24 cellular contexts compared by ENCODE assay signal in genomic region chr7:158536871-158537865, GRCh38. TPM values are rescaled to one million over a fixed set of nuclear protein-coding genes. Genes with fewer than 3 reads are reported as not detected.
DNase-seq lines count a peak whose midpoint lies in the region; ATAC-seq, FAIRE-seq and TF ChIP-seq lines count a peak whose summit lies in the region.
"Had no signal": no experiment of that assay in that cellular context is flagged by ENCODE, and none has a peak within 500 bp of the region (broad histone marks: within the 10 kb centered on the region; RNA-seq: fewer than 3 reads in every experiment).

No MANE protein-coding gene starts in this region.

- H4K20me1 ChIP-seq in astrocyte (ENCODE audit: insufficient read depth, low read length), result no peaks in the 10 kb centered on the region
- no peaks in the 10 kb centered on the region for H4K20me1 ChIP-seq in mammary epithelial cell (ENCODE audit: insufficient read depth, low read length)

- H3K4me3 ChIP-seq in NB4 (ENCODE audit: low read depth, low read length) (peak overlapping the region; percentile 42), astrocyte (ENCODE audit: insufficient read depth, low read depth, low read length) (no peak overlapping the region), right lobe of liver (no peak overlapping the region), mammary epithelial cell (replicated peaks in 1 of 3; ENCODE audit: insufficient read depth in 1 of 3, low read depth in 2 of 3, low read length in 3 of 3) (no peak overlapping the region)
- H3K4me3 ChIP-seq: body of pancreas, heart left ventricle, suprapubic skin had no signal

- in situ Hi-C loops in mammary epithelial cell (cut with MboI; ENCODE audit: low sequenced_read_pairs in 2 of 2), result no loop called here

- H3K27ac ChIP-seq in astrocyte (ENCODE audit: low read depth, low read length) (no peak overlapping the region), right lobe of liver (no peak overlapping the region), mammary epithelial cell (ENCODE audit: insufficient read depth, low read depth, low read length) (no peak overlapping the region)
- H3K27ac ChIP-seq: body of pancreas, C4-2B, epithelial cell of prostate, heart left ventricle, suprapubic skin had no signal

- H3K9me3 Mint-ChIP-seq in astrocyte (ENCODE audit: unreplicated experiment), result peaks cover 17% of the 10 kb centered on the region
- H3K9me3 Mint-ChIP-seq in activated CD4-positive, alpha-beta T cell treated with anti-CD3 and anti-CD28 coated beads, Interleukin-2, amount 10 ng/mL, durations not matched to agents 7 days and 5 days, result no peaks in the 10 kb centered on the region

- H3K27ac Mint-ChIP-seq in astrocyte (ENCODE audit: unreplicated experiment), result peak overlapping the region; percentile 24
- H3K27ac Mint-ChIP-seq in activated CD4-positive, alpha-beta T cell treated with anti-CD3 and anti-CD28 coated beads, Interleukin-2, amount 10 ng/mL, durations not matched to agents 7 days and 5 days, result no peak overlapping the region
- H3K27ac Mint-ChIP-seq: activated CD8-positive, alpha-beta T cell treated with anti-CD3 and anti-CD28 coated beads, Interleukin-2, amount 10 ng/mL, durations not matched to agents 7 days and 5 days; stimulated activated naive B cell treated with anti-CD40 and anti-IgM and Interleukin-4, amounts not matched to agents 10 μg/mL and 1 μg/mL and 100 μg/mL, for 72 hours had no signal

- H3K27me3 Mint-ChIP-seq in astrocyte (ENCODE audit: low read depth, unreplicated experiment), result peaks cover 16% of the 10 kb centered on the region
- H3K27me3 Mint-ChIP-seq in activated CD4-positive, alpha-beta T cell treated with anti-CD3 and anti-CD28 coated beads, Interleukin-2, amount 10 ng/mL, durations not matched to agents 7 days and 5 days, result no peaks in the 10 kb centered on the region

- FAIRE-seq in astrocyte (lab: Jason Lieb, UNC), result no peak
- FAIRE-seq: GM12891, small intestine, urothelium cell line had no signal

- no peak overlapping the region for H2AFZ ChIP-seq in astrocyte (ENCODE audit: low read depth, low read length)
- H2AFZ ChIP-seq in mammary epithelial cell (ENCODE audit: low read depth, low read length), result no peak overlapping the region

- no peak overlapping the region for H3K9ac ChIP-seq in astrocyte (ENCODE audit: low read length)
- no peak overlapping the region for H3K9ac ChIP-seq in mammary epithelial cell (ENCODE audit: insufficient read depth, low read length)

- CTCF ChIA-PET in activated CD4-positive, alpha-beta T cell treated with anti-CD3 and anti-CD28 coated beads, Interleukin-2, amount 10 ng/mL, durations not matched to agents 7 days and 5 days (lab: Charles Lee), result no interaction called here
- CTCF ChIA-PET in mammary epithelial cell (lab: Charles Lee; ENCODE audit: low non-redundant PET), result no interaction called here

- no peaks in the 10 kb centered on the region for H3K4me1 Mint-ChIP-seq in astrocyte (ENCODE audit: low read depth, unreplicated experiment)
- H3K4me1 Mint-ChIP-seq in activated CD4-positive, alpha-beta T cell treated with anti-CD3 and anti-CD28 coated beads, Interleukin-2, amount 10 ng/mL, durations not matched to agents 7 days and 5 days, result peaks cover 1% of the 10 kb centered on the region

- H3K4me1 ChIP-seq in astrocyte (ENCODE audit: insufficient read depth, low read length), result no peaks in the 10 kb centered on the region
- H3K4me1 ChIP-seq in right lobe of liver, result no peaks in the 10 kb centered on the region
- H3K4me1 ChIP-seq in mammary epithelial cell (ENCODE audit: insufficient read depth, low read length), result no peaks in the 10 kb centered on the region
- H3K4me1 ChIP-seq: suprapubic skin had no signal

- H3K79me2 ChIP-seq in astrocyte (ENCODE audit: insufficient read depth, low read length) (no peaks in the 10 kb centered on the region), mammary epithelial cell (ENCODE audit: insufficient read depth, low read length) (no peaks in the 10 kb centered on the region)

- H3K4me3 Mint-ChIP-seq in astrocyte (ENCODE audit: unreplicated experiment), result no peak overlapping the region
- H3K4me3 Mint-ChIP-seq in activated CD4-positive, alpha-beta T cell treated with anti-CD3 and anti-CD28 coated beads, Interleukin-2, amount 10 ng/mL, durations not matched to agents 7 days and 5 days, result no peak overlapping the region
- H3K4me3 Mint-ChIP-seq: activated CD8-positive, alpha-beta T cell treated with anti-CD3 and anti-CD28 coated beads, Interleukin-2, amount 10 ng/mL, durations not matched to agents 7 days and 5 days; naive thymus-derived CD8-positive, alpha-beta T cell; stimulated activated naive B cell treated with anti-CD40 and anti-IgM and Interleukin-4, amounts not matched to agents 10 μg/mL and 1 μg/mL and 100 μg/mL, for 72 hours had no signal

- POLR2A ChIA-PET in activated CD4-positive, alpha-beta T cell treated with anti-CD3 and anti-CD28 coated beads, Interleukin-2, amount 10 ng/mL, durations not matched to agents 7 days and 5 days (lab: Charles Lee), result no interaction called here

- dilution Hi-C loops in mammary epithelial cell (cut with HindIII; ENCODE audit: low sequenced_read_pairs), result no loop called here

- peak; percentile 65 to 88 (median 80) for ATAC-seq in right lobe of liver
- ATAC-seq in HG02884 (IDR thresholded peaks at IDR 0.05; ENCODE audit: unreplicated experiment), result no peak
- ATAC-seq: activated CD8-positive, alpha-beta T cell treated with anti-CD3 and anti-CD28 coated beads, Interleukin-2, amount 10 ng/mL, durations not matched to agents 7 days and 5 days; body of pancreas; HCT116; naive thymus-derived CD8-positive, alpha-beta T cell; stimulated activated naive B cell treated with anti-CD40 and anti-IgM and Interleukin-4, amounts not matched to agents 10 μg/mL and 1 μg/mL and 100 μg/mL, for 72 hours had no signal

- H3K36me3 ChIP-seq in astrocyte (ENCODE audit: insufficient read depth, low read length), result no peaks in the 10 kb centered on the region
- no peaks in the 10 kb centered on the region for H3K36me3 ChIP-seq in right lobe of liver
- H3K36me3 ChIP-seq in mammary epithelial cell (ENCODE audit: insufficient read depth, low read length), result no peaks in the 10 kb centered on the region
- H3K36me3 ChIP-seq: heart left ventricle, suprapubic skin had no signal

- H3K4me2 ChIP-seq in astrocyte (ENCODE audit: low read length), result no peak overlapping the region
- no peak overlapping the region for H3K4me2 ChIP-seq in mammary epithelial cell (ENCODE audit: insufficient read depth, low read depth, low read length)

- BruUV-seq in mammary epithelial cell (replicated peaks; lab: Mats Ljungman, UMichigan), result no TSS peak

- H3K36me3 Mint-ChIP-seq in astrocyte (ENCODE audit: low read depth, unreplicated experiment), result no peaks in the 10 kb centered on the region
- no peaks in the 10 kb centered on the region for H3K36me3 Mint-ChIP-seq in activated CD4-positive, alpha-beta T cell treated with anti-CD3 and anti-CD28 coated beads, Interleukin-2, amount 10 ng/mL, durations not matched to agents 7 days and 5 days (ENCODE audit: low read depth)
- H3K36me3 Mint-ChIP-seq: naive thymus-derived CD8-positive, alpha-beta T cell; stimulated activated naive B cell treated with anti-CD40 and anti-IgM and Interleukin-4, amounts not matched to agents 10 μg/mL and 1 μg/mL and 100 μg/mL, for 72 hours had no signal

- TF ChIP-seq CTCF in NB4 (IDR thresholded peaks at IDR 0.05; ENCODE audit: low read depth, low read length) (no peak), astrocyte (IDR thresholded peaks at IDR 0.05; ENCODE audit: insufficient read depth, low read depth, low read length) (no peak), right lobe of liver (IDR thresholded peaks at IDR 0.05) (no peak), mammary epithelial cell (conservative IDR thresholded peaks at IDR 0.05 in 1 of 2, IDR thresholded peaks at IDR 0.05 in 1 of 2; ENCODE audit: extremely low read depth in 1 of 2, insufficient read depth in 1 of 2, low read depth in 1 of 2, low read length in 2 of 2) (no peak)

- TF ChIP-seq POLR2A in NB4 (IDR thresholded peaks at IDR 0.05; ENCODE audit: extremely low read depth, insufficient read length), result peak; percentile 14
- no peak for TF ChIP-seq POLR2A in right lobe of liver (IDR thresholded peaks at IDR 0.05)

- 47% methylated on average over 10 of the region's 20 CpGs for WGBS in right lobe of liver (ENCODE audit: insufficient coverage, low coverage, low lambda C conversion rate, missing lambda C conversion rate)
- WGBS in mammary epithelial cell (ENCODE audit: low coverage, missing lambda C conversion rate), result 66% methylated on average over 17 of the region's 20 CpGs

- intact Hi-C loops in right lobe of liver (cut with DNase I) (no loop called here), mammary epithelial cell (cut with micrococcal nuclease) (no loop called here)

- H3K27me3 ChIP-seq in astrocyte (ENCODE audit: insufficient read depth, low read length) (no peaks in the 10 kb centered on the region), right lobe of liver (no peaks in the 10 kb centered on the region), mammary epithelial cell (ENCODE audit: insufficient read depth, low read length) (no peaks in the 10 kb centered on the region)
- H3K27me3 ChIP-seq: body of pancreas had no signal

- DNase-seq in GDM1 (lab: John Stamatoyannopoulos, UW) (peak; percentile 20), NB4 (ENCODE audit: low read depth) (peak; percentile 91), astrocyte (ENCODE audit: low read depth) (no peak), right lobe of liver (peak in 1 of 3 donors; percentile 41), mammary epithelial cell (no peak)
- DNase-seq in activated CD4-positive, alpha-beta T cell treated with anti-CD3 and anti-CD28 coated beads, Interleukin-2, amount 10 ng/mL, durations not matched to agents 7 days and 5 days, result no peak
- DNase-seq: activated CD4-positive, CD25-positive, alpha-beta regulatory T cell treated with anti-CD3 and anti-CD28 coated beads, Interleukin-2, amount 50 U/mL, for 72 hours; activated CD8-positive, alpha-beta T cell treated with anti-CD3 and anti-CD28 coated beads, Interleukin-2, amount 10 ng/mL, durations not matched to agents 7 days and 5 days; activated gamma-delta T cell; body of pancreas; heart left ventricle; MM.1S; naive thymus-derived CD8-positive, alpha-beta T cell; NCI-H187; NCI-H524 treated with DMSO at 0.1 percent for 48 hours; small intestine; stimulated activated naive B cell treated with anti-CD40 and anti-IgM and Interleukin-4, amounts not matched to agents 10 μg/mL and 1 μg/mL and 100 μg/mL, for 72 hours had no signal

- H3K9me3 ChIP-seq in astrocyte (ENCODE audit: insufficient read depth, low read depth, low read length), result peaks cover 3% of the 10 kb centered on the region
- no peaks in the 10 kb centered on the region for H3K9me3 ChIP-seq in right lobe of liver
- peaks cover 27% of the 10 kb centered on the region for H3K9me3 ChIP-seq in mammary epithelial cell (replicated peaks; ENCODE audit: insufficient read depth, low read length)
- H3K9me3 ChIP-seq: body of pancreas, heart left ventricle, suprapubic skin had no signal

RNA-seq across cellular contexts. Expression of gene PTPRN2, which starts 50.5 kb away (rescaled TPM):
- total RNA-seq in astrocyte (0.09 TPM in 1 of 2 replicates, not detected in the other), right lobe of liver (under 1 TPM; 0.15 to 0.87 (median 0.67) TPM), mammary epithelial cell (under 1 TPM; 0.28 to 0.33 TPM)
- total RNA-seq in activated CD4-positive, alpha-beta T cell treated with anti-CD3 and anti-CD28 coated beads, Interleukin-2, amount 10 ng/mL, durations not matched to agents 7 days and 5 days, result 1 to 10 TPM; 2.6 to 2.7 TPM
- polyA plus RNA-seq in mammary epithelial cell, result not detected
- not detected for polyA minus RNA-seq in mammary epithelial cell

Comparison
In these comparisons a context has a peak if more than half of its experiments do, and no peak if none do; other contexts are left out.
1. DNase-seq: peak in GDM1 (single experiment) and NB4 (single experiment); none in astrocyte (single experiment), activated CD4-positive, alpha-beta T cell treated with anti-CD3 and anti-CD28 coated beads, Interleukin-2, amount 10 ng/mL, durations not matched to agents 7 days and 5 days (single experiment) and mammary epithelial cell (single experiment).